8 cellular contexts compared by ENCODE assay signal in the genomic region with DNA sequence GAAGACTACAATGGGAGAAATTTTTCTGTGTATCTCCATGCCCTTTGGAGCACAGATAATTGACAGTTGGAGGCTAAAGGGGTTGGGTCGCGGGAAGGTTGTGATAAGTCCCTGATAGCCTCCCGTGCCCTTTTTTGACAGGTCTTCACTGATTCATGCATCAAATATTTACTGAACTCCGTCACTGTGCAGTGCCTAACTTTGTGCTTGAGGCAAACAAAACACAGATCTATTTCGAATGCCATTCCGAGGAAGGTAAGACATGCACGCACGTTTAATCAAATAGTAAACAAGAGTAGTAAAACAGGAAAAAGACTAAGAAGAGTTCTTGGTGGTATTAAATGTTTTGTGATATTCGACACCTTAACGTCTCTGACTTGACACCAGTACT. TPM values are rescaled to one million over a fixed set of nuclear protein-coding genes. Genes with fewer than 3 reads are reported as not detected.
A peak's percentile ranks its signal among the peaks of the same experiment; 100 is the strongest.
DNase-seq lines count a peak whose midpoint lies in the region; ATAC-seq and TF ChIP-seq lines count a peak whose summit lies in the region.

No MANE protein-coding gene starts in this region.

- H3K36me3 ChIP-seq in Karpas-422 (ENCODE audit: insufficient read depth, low read length) (peaks cover 17% of the 10 kb centered on the region; the same call in 1 of the 2 replicates), breast epithelium (no peaks in the 10 kb centered on the region), mucosa of rectum (ENCODE audit: control insufficient read depth in 2 of 2, insufficient read depth in 2 of 2, low read length in 2 of 2) (peaks cover 0 to 3% of the 10 kb centered on the region in 2 donors)

- H3K36me3 Mint-ChIP-seq in CD4-positive, alpha-beta T cell (ENCODE audit: low read depth): peaks cover 34% of the 10 kb centered on the region

- POLR2A ChIA-PET in CD4-positive, alpha-beta T cell (lab: Charles Lee): interaction anchor here (1.1 to 1.8 kb wide), 3 partner anchors 8 to 84 kb away, joined by 4 to 18 read pairs (median 4); partner anchors contain the start of genes VPS72 and ZNF687

- peaks cover 43% of the 10 kb centered on the region for H3K79me2 ChIP-seq in Karpas-422 (ENCODE audit: low read length)

- H3K4me3 Mint-ChIP-seq in CD4-positive, alpha-beta T cell: peak overlapping the region; percentile 98

- H3K9me3 Mint-ChIP-seq in CD4-positive, alpha-beta T cell: no peaks in the 10 kb centered on the region

- intact Hi-C loops in CD4-positive, alpha-beta T cell (cut with DNase I, micrococcal nuclease): loop anchor here (1.0 to 10.0 kb wide), 4 partner anchors 8 to 201 kb away; partner anchors contain the start of genes PSMB4 (in 1 of the 2), PSMD4 (in 1 of the 2), RFX5 (in 1 of the 2) and VPS72 (in 1 of the 2)
- intact Hi-C loops in breast epithelium (cut with DNase I; ENCODE audit: low total_unique reads): no loop called here

- no peak for TF ChIP-seq POLR2A in breast epithelium (IDR thresholded peaks at IDR 0.05)

- H2AFZ ChIP-seq in Karpas-422 (ENCODE audit: low read length): peak overlapping the region; percentile 8; the same call in 1 of the 2 replicates

- peak overlapping the region; percentile 3 for H3K27ac ChIP-seq in CD4-positive, alpha-beta T cell (ENCODE audit: low read depth, low read length)
- H3K27ac ChIP-seq in Karpas-422 (ENCODE audit: low read length): peak overlapping the region; percentile 22
- peak overlapping the region; percentile 92 to 96 for H3K27ac ChIP-seq in breast epithelium
- peak overlapping the region; percentile 92 to 93 for H3K27ac ChIP-seq in mucosa of rectum (ENCODE audit: low read depth in 2 of 2, low read length in 2 of 2)

- peak overlapping the region; percentile 94 for H3K4me3 ChIP-seq in Karpas-422 (ENCODE audit: low read length)
- H3K4me3 ChIP-seq in breast epithelium: peak overlapping the region; percentile 65 to 85 (median 82)
- H3K4me3 ChIP-seq in mucosa of rectum (ENCODE audit: low read length in 2 of 2): peak overlapping the region; percentile 86 to 97

- H3K4me1 ChIP-seq in Karpas-422 (ENCODE audit: low read length) (peaks cover 31% of the 10 kb centered on the region), breast epithelium (peaks cover 0 to 9% of the 10 kb centered on the region in 2 donors), mucosa of rectum (ENCODE audit: control insufficient read depth in 2 of 2, insufficient read depth in 2 of 2, low read length in 2 of 2) (peaks cover 19% of the 10 kb centered on the region in 2 donors)

- DNase-seq in CD4-positive, alpha-beta T cell: no peak
- DNase-seq in Karpas-422 (peak; percentile 57), breast epithelium (ENCODE audit: low spot score in 2 of 2) (no peak), hippocampal formation (lab: John Stamatoyannopoulos, UW) (no peak), DMS79 (lab: John Stamatoyannopoulos, UW) (no peak), cerebellum (ENCODE audit: low spot score) (no peak)

- H3K27me3 ChIP-seq in CD4-positive, alpha-beta T cell (ENCODE audit: control insufficient read depth, insufficient read depth, low read length): no peaks in the 10 kb centered on the region
- no peaks in the 10 kb centered on the region for H3K27me3 ChIP-seq in Karpas-422 (ENCODE audit: low read length)
- H3K27me3 ChIP-seq in breast epithelium: no peaks in the 10 kb centered on the region
- H3K27me3 ChIP-seq in mucosa of rectum (ENCODE audit: control insufficient read depth in 2 of 2, insufficient read depth in 2 of 2, low read length in 2 of 2): no peaks in the 10 kb centered on the region

- ATAC-seq in CD4-positive, alpha-beta T cell (ENCODE audit: poor library complexity): no peak
- no peak for ATAC-seq in HG03025 (IDR thresholded peaks at IDR 0.05; ENCODE audit: low FRiP score, unreplicated experiment)

- H3K9me3 ChIP-seq in CD4-positive, alpha-beta T cell (ENCODE audit: control insufficient read depth, low read length): no peaks in the 10 kb centered on the region
- H3K9me3 ChIP-seq in Karpas-422 (ENCODE audit: low read length) (no peaks in the 10 kb centered on the region), breast epithelium (no peaks in the 10 kb centered on the region), mucosa of rectum (ENCODE audit: control insufficient read depth in 2 of 2, low read length in 2 of 2) (no peaks in the 10 kb centered on the region)

- H4K20me1 ChIP-seq in Karpas-422 (ENCODE audit: insufficient read depth, low read depth, low read length): peaks cover 26% of the 10 kb centered on the region

- H3K27ac Mint-ChIP-seq in CD4-positive, alpha-beta T cell: peak overlapping the region; percentile 96

- H3K9ac ChIP-seq in Karpas-422 (ENCODE audit: low read length) (peak overlapping the region; percentile 82), mucosa of rectum (ENCODE audit: low read depth in 1 of 2, low read length in 2 of 2) (peak overlapping the region; percentile 94 to 96)

- H3K4me2 ChIP-seq in Karpas-422 (ENCODE audit: low read depth, low read length, poor library complexity, severe bottlenecking): peak overlapping the region; percentile 100

- no peak for TF ChIP-seq CTCF in CD4-positive, alpha-beta T cell (IDR thresholded peaks at IDR 0.05)
- no peak for TF ChIP-seq CTCF in breast epithelium (IDR thresholded peaks at IDR 0.05)

- peaks cover 4% of the 10 kb centered on the region for H3K27me3 Mint-ChIP-seq in CD4-positive, alpha-beta T cell

- CTCF ChIA-PET in CD4-positive, alpha-beta T cell (lab: Charles Lee): no interaction called here

- H3K9me2 ChIP-seq in Karpas-422 (replicated peaks; ENCODE audit: insufficient read depth, low read length): no peaks in the 10 kb centered on the region

- peaks cover 48% of the 10 kb centered on the region for H3K4me1 Mint-ChIP-seq in CD4-positive, alpha-beta T cell (ENCODE audit: low read depth)

RNA-seq across cellular contexts. Expression of gene PIP5K1A, which starts 0.5 kb away (rescaled TPM):
- 10 to 100 TPM; 41.7 to 44.7 TPM for total RNA-seq in CD4-positive, alpha-beta T cell
- 72.8 and 75.9 TPM in 2 replicates for total RNA-seq in Karpas-422 (2014; rRNA removed; shearing (Covaris generic); ENCODE audit: low replicate concordance)
- total RNA-seq in breast epithelium (10 to 100 TPM; 38.1 to 87.2 (median 61.6) TPM), cerebellum (83.5 TPM)

RNA-seq across cellular contexts. Expression of gene VPS72, which starts 7.9 kb away (rescaled TPM):
- total RNA-seq in CD4-positive, alpha-beta T cell: 10 to 100 TPM; 12.7 to 17.2 TPM
- 54.4 and 59.8 TPM in 2 replicates for total RNA-seq in Karpas-422 (2014; rRNA removed; shearing (Covaris generic); ENCODE audit: low replicate concordance)
- total RNA-seq in breast epithelium (10 to 100 TPM; 34.6 to 49.0 (median 34.7) TPM), cerebellum (47.5 TPM)

RNA-seq across cellular contexts. Expression of gene TMOD4, which starts 22.1 kb away (rescaled TPM):
- 1 to 10 TPM in 1 of 2 experiments, not detected in 1; 1.6 TPM for total RNA-seq in CD4-positive, alpha-beta T cell
- 0.52 TPM in 1 of 2 replicates, not detected in the other for total RNA-seq in Karpas-422 (2014; rRNA removed; shearing (Covaris generic); ENCODE audit: low replicate concordance)
- total RNA-seq in breast epithelium: under 1 TPM in 1 of 3 donors, not detected in 2; 0.73 TPM
- total RNA-seq in cerebellum: not detected

RNA-seq across cellular contexts. Expression of gene SCNM1, which starts 31.9 kb away (rescaled TPM):
- total RNA-seq in CD4-positive, alpha-beta T cell: 10 to 100 TPM; 35.2 to 35.7 TPM
- 78.9 and 84.1 TPM in 2 replicates for total RNA-seq in Karpas-422 (2014; rRNA removed; shearing (Covaris generic); ENCODE audit: low replicate concordance)
- total RNA-seq in breast epithelium (10 to 100 TPM; 14.9 to 23.8 (median 23.6) TPM), cerebellum (16.7 TPM)

RNA-seq across cellular contexts. Expression of gene LYSMD1, which starts 32.2 kb away (rescaled TPM):
- under 1 TPM; 0.55 to 0.67 TPM for total RNA-seq in CD4-positive, alpha-beta T cell
- total RNA-seq in Karpas-422 (2014; rRNA removed; shearing (Covaris generic); ENCODE audit: low replicate concordance): 2.1 and 6.6 TPM in 2 replicates
- total RNA-seq in breast epithelium (10 to 100 TPM; 11.7 to 17.0 (median 14.8) TPM), cerebellum (10.6 TPM)

Comparison
In these comparisons a context has a peak if more than half of its experiments do, and no peak if none do; other contexts are left out.
1. H3K27ac ChIP-seq: peak in every context shown above with its lines; median percentile 94 in breast epithelium; 92 in mucosa of rectum; 22 in Karpas-422; 3 in CD4-positive, alpha-beta T cell.